Comparison of ENCODE assay signal across 1 cellular context in the genomic region with DNA sequence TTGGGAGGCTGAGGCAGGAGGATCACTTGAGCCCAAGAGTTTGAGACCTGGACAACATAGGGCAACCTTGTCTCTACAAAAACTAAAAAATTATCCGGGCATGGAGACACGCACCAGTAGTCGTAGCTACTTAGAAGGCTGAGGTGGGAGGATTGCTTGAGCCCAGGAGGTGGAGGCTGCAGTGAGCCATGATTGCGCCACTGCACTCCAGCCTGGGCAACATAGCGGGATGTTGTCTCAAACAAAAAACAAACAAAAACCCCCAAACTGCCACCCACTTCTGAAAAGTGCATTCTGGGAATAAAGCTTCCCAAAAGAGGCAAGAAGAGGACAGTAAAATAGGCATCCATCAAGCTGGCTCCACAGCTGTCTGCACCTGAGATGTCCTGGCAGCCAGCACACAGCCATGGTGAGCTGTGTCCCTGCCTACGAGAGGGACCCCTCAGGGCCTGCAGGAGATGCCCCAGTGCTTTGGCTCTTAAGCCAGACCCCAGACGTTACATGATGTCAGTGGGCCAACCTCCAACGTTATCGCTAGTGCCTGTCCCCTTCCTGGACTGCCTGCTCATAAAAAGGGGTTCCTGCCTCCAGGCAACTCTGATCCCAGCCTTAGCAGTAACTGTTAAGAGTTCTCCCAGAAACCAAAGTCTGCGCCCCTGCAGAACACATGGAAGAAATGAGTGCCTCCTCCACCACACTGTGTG.
TF ChIP-seq lines count a peak whose summit lies in the region.

No MANE protein-coding gene starts in this region.

TF ChIP-seq in HepG2, 621 proteins besides CTCF, POLR2A, EP300 and RAD21 (continued from another document):
- TF ChIP-seq, protein P1, sequence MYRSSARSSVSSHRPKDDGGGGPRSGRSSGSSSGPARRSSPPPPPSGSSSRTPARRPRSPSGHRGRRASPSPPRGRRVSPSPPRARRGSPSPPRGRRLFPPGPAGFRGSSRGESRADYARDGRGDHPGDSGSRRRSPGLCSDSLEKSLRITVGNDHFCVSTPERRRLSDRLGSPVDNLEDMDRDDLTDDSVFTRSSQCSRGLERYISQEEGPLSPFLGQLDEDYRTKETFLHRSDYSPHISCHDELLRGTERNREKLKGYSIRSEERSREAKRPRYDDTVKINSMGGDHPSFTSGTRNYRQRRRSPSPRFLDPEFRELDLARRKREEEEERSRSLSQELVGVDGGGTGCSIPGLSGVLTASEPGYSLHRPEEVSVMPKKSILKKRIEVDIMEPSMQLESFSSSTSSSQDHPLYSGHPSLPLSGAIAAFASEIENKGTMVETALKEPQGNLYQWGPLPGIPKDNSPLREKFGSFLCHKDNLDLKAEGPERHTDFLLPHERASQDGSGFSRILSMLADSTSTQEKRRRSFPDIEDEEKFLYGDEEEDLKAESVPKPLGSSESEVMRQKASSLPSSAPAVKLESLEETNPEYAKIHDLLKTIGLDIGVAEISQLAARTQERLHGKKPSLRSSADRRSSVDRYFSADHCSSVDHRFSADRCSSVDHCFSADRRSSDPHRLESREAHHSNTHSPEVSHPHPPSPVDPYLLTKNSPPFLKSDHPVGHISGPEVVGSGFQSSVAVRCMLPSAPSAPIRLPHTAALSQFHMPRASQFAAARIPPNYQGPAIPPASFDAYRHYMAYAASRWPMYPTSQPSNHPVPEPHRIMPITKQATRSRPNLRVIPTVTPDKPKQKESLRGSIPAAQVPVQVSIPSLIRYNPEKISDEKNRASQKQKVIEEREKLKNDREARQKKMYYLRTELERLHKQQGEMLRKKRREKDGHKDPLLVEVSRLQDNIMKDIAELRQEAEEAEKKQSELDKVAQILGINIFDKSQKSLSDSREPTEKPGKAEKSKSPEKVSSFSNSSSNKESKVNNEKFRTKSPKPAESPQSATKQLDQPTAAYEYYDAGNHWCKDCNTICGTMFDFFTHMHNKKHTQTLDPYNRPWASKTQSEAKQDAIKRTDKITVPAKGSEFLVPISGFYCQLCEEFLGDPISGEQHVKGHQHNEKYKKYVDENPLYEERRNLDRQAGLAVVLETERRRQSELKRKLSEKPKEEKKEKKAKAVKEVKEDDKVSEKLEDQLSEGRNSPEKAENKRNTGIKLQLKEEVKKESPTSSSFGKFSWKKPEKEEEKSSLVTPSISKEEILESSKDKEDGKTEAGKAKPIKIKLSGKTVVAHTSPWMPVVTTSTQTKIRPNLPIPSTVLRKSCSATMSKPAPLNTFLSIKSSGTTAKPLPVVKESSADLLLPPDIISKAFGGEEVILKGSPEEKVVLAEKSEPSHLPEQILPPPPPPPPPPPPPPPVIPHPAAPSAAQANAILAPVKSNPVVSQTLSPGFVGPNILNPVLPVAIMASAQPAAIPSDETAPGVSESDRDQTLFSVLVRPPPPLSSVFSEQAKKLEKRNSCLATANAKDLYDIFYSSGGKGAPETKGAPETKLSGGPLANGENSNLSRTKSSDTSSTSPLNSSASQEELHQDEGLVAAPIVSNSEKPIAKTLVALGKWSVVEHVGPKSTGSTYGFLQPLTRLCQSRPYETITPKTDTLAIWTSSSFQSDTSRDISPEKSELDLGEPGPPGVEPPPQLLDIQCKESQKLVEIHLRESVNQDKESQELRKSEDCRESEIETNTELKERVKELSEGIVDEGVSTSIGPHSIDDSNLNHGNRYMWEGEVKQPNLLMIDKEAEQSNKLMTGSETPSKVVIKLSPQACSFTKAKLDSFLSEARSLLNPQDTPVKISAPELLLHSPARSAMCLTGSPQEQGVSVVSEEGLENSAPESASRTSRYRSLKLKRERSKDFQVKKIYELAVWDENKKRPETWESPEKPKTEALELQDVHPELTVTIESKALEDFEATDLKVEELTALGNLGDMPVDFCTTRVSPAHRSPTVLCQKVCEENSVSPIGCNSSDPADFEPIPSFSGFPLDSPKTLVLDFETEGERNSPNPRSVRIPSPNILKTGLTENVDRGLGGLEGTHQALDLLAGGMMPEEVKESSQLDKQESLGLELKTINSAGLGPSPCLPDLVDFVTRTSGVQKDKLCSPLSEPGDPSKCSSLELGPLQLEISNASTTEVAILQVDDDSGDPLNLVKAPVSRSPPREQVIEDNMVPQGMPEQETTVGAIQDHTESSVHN (CRISPR knock-in tag; IDR thresholded peaks at IDR 0.05), result no peak
- TF ChIP-seq YEATS2 (CRISPR knock-in tag; IDR thresholded peaks at IDR 0.05; ENCODE audit: borderline replicate concordance) (no peak), ATM (IDR thresholded peaks at IDR 0.05; ENCODE audit: borderline replicate concordance) (no peak), RBM39 (IDR thresholded peaks at IDR 0.05; ENCODE audit: low read depth, low read length, poor library complexity, severe bottlenecking) (no peak)
- TF ChIP-seq, protein P2, sequence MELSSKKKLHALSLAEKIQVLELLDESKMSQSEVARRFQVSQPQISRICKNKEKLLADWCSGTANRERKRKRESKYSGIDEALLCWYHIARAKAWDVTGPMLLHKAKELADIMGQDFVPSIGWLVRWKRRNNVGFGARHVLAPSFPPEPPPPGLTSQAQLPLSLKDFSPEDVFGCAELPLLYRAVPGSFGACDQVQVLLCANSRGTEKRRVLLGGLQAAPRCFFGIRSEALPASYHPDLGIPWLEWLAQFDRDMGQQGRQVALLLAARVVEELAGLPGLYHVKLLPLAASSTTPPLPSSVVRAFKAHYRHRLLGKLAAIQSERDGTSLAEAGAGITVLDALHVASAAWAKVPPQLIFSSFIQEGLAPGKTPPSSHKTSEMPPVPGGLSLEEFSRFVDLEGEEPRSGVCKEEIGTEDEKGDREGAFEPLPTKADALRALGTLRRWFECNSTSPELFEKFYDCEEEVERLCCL (CRISPR knock-in tag; IDR thresholded peaks at IDR 0.05; ENCODE audit: borderline replicate concordance), result no peak
- TF ChIP-seq, protein P3, sequence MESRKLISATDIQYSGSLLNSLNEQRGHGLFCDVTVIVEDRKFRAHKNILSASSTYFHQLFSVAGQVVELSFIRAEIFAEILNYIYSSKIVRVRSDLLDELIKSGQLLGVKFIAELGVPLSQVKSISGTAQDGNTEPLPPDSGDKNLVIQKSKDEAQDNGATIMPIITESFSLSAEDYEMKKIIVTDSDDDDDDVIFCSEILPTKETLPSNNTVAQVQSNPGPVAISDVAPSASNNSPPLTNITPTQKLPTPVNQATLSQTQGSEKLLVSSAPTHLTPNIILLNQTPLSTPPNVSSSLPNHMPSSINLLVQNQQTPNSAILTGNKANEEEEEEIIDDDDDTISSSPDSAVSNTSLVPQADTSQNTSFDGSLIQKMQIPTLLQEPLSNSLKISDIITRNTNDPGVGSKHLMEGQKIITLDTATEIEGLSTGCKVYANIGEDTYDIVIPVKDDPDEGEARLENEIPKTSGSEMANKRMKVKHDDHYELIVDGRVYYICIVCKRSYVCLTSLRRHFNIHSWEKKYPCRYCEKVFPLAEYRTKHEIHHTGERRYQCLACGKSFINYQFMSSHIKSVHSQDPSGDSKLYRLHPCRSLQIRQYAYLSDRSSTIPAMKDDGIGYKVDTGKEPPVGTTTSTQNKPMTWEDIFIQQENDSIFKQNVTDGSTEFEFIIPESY (CRISPR knock-in tag; IDR thresholded peaks at IDR 0.05), result peak; percentile 56; the same call in 1 of the 2 replicates
- TF ChIP-seq, protein P4, sequence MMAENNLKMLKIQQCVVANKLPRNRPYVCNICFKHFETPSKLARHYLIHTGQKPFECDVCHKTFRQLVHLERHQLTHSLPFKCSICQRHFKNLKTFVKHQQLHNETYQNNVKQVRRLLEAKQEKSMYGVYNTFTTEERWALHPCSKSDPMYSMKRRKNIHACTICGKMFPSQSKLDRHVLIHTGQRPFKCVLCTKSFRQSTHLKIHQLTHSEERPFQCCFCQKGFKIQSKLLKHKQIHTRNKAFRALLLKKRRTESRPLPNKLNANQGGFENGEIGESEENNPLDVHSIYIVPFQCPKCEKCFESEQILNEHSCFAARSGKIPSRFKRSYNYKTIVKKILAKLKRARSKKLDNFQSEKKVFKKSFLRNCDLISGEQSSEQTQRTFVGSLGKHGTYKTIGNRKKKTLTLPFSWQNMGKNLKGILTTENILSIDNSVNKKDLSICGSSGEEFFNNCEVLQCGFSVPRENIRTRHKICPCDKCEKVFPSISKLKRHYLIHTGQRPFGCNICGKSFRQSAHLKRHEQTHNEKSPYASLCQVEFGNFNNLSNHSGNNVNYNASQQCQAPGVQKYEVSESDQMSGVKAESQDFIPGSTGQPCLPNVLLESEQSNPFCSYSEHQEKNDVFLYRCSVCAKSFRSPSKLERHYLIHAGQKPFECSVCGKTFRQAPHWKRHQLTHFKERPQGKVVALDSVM (CRISPR knock-in tag; IDR thresholded peaks at IDR 0.05), result 0 out of 2 replicates have a peak, but pooled peaks have one; percentile 28
